ENCODE assay signal across 20 cellular contexts in the genomic region with DNA sequence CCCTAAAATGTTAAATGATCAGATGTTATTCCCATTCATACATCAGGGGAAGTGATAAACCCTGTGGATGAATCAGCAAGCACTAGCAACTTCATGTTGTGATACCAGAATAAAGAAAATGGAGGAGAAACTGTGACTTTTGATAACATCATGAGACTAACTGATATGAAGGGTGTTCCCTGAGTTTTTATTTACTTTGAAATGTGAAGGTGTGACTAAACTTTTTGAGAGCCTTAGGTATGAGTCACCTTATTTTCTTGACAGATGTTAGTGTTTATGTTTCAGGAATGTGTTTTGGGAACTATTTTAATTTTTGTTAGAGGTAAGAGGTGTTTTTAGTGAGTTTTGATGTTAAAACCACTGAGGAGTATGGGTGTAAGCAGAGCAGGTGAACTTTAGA. TPM values are rescaled to one million over a fixed set of nuclear protein-coding genes. Genes with fewer than 3 reads are reported as not detected.
DNase-seq lines count a peak whose midpoint lies in the region; ATAC-seq, FAIRE-seq and TF ChIP-seq lines count a peak whose summit lies in the region.
"Had no signal": no experiment of that assay in that cellular context is flagged by ENCODE, and none has a peak within 500 bp of the region (broad histone marks: within the 10 kb centered on the region; RNA-seq: fewer than 3 reads in every experiment).

No MANE protein-coding gene starts in this region.

- no peaks in the 10 kb centered on the region for H3K36me3 Mint-ChIP-seq in activated naive CD8-positive, alpha-beta T cell
- peaks cover 2% of the 10 kb centered on the region for H3K36me3 Mint-ChIP-seq in activated naive CD8-positive, alpha-beta T cell treated with anti-CD3 and anti-CD28 coated beads, Interleukin-2, amount 50 U/mL, for 24 hours (ENCODE audit: low read depth)

- in situ Hi-C loops in Panc1 (cut with HindIII; ENCODE audit: low pct_unique_long_range_greater_than_20kb, low sequenced_read_pairs), result no loop called here

- no peaks in the 10 kb centered on the region for H3K27me3 Mint-ChIP-seq in activated naive CD8-positive, alpha-beta T cell
- H3K27me3 Mint-ChIP-seq in activated naive CD8-positive, alpha-beta T cell treated with anti-CD3 and anti-CD28 coated beads, Interleukin-2, amount 50 U/mL, for 24 hours, result no peaks in the 10 kb centered on the region
- H3K27me3 Mint-ChIP-seq: T-cell had no signal

- no peak overlapping the region for H3K4me2 ChIP-seq in endothelial cell of umbilical vein (ENCODE audit: insufficient read depth, low read length)
- H3K4me2 ChIP-seq in smooth muscle cell, result no peak overlapping the region

- H3K9ac ChIP-seq in endothelial cell of umbilical vein (replicated peaks; ENCODE audit: extremely low read depth, insufficient read depth, low read length) (no peak overlapping the region), smooth muscle cell (ENCODE audit: low read depth) (no peak overlapping the region)
- H3K9ac ChIP-seq: parathyroid adenoma had no signal

- H3K36me3 ChIP-seq in Panc1 (ENCODE audit: control insufficient read depth, insufficient read depth, low read length) (peaks cover 42% of the 10 kb centered on the region), endothelial cell of umbilical vein (ENCODE audit: control insufficient read depth in 2 of 2, extremely low read depth in 1 of 2, insufficient read depth in 2 of 2, low read length in 2 of 2) (no peaks in the 10 kb centered on the region), smooth muscle cell (ENCODE audit: low read depth) (no peaks in the 10 kb centered on the region)

- H4K20me1 ChIP-seq in endothelial cell of umbilical vein (replicated peaks; ENCODE audit: control insufficient read depth, extremely low read depth, insufficient read depth, low read length), result no peaks in the 10 kb centered on the region
- no peaks in the 10 kb centered on the region for H4K20me1 ChIP-seq in smooth muscle cell (ENCODE audit: low read depth)

- dilution Hi-C loops in endothelial cell of umbilical vein (cut with MboI; ENCODE audit: extremely low pct_ligation_motif_present, low sequenced_read_pairs), result no loop called here

- H3K27ac ChIP-seq in Panc1 (ENCODE audit: low read length), result peak overlapping the region; percentile 99
- H3K27ac ChIP-seq in endothelial cell of umbilical vein (ENCODE audit: insufficient read depth, low read depth, low read length), result no peak overlapping the region
- peak overlapping the region; percentile 49 for H3K27ac ChIP-seq in smooth muscle cell (ENCODE audit: low read depth)
- H3K27ac ChIP-seq: parathyroid adenoma, uterus had no signal

- no peaks in the 10 kb centered on the region for H3K79me2 ChIP-seq in endothelial cell of umbilical vein (ENCODE audit: control insufficient read depth, insufficient read depth, low read length)
- peaks cover 17% of the 10 kb centered on the region for H3K79me2 ChIP-seq in smooth muscle cell (ENCODE audit: low read depth)

- peaks cover 32% of the 10 kb centered on the region for H3K4me1 Mint-ChIP-seq in activated naive CD8-positive, alpha-beta T cell (ENCODE audit: low read depth)
- peaks cover 27% of the 10 kb centered on the region for H3K4me1 Mint-ChIP-seq in activated naive CD8-positive, alpha-beta T cell treated with anti-CD3 and anti-CD28 coated beads, Interleukin-2, amount 50 U/mL, for 24 hours

- no peak for FAIRE-seq in endothelial cell of umbilical vein (lab: Jason Lieb, UNC)

- H3K4me1 ChIP-seq in Panc1 (ENCODE audit: control insufficient read depth, insufficient read depth, low read length) (peaks cover 56% of the 10 kb centered on the region), endothelial cell of umbilical vein (ENCODE audit: control insufficient read depth, extremely low read depth, insufficient read depth, low read length) (no peaks in the 10 kb centered on the region), smooth muscle cell (ENCODE audit: low read depth) (peaks cover 31% of the 10 kb centered on the region)
- H3K4me1 ChIP-seq: uterus had no signal

- DNase-seq in activated naive CD8-positive, alpha-beta T cell treated with anti-CD3 and anti-CD28 coated beads, Interleukin-2, amount 50 U/mL, for 24 hours, result no peak
- DNase-seq in Panc1 (ENCODE audit: low read depth, low spot score) (no peak), endothelial cell of umbilical vein (ENCODE audit: low read depth, low spot score) (no peak), smooth muscle cell (lab: John Stamatoyannopoulos, UW; ENCODE audit: unreplicated experiment) (no peak), NCI-H187 (lab: John Stamatoyannopoulos, UW) (no peak)
- DNase-seq in stimulated activated CD4-positive, alpha-beta T cell treated with anti-CD3 and anti-CD28 coated beads, Interleukin-12 subunit alpha, Interleukin-12 subunit beta, amount 100 ng/mL, for 4 hours, result no peak
- DNase-seq: activated effector memory CD4-positive, alpha-beta T cell treated with anti-CD3 and anti-CD28 coated beads, Interleukin-2, amount 50 U/mL, for 16 hours; dermis blood vessel endothelial cell; HFFc6; left ventricle myocardium superior; NCI-H146; NCI-H446; stimulated activated naive CD4-positive, alpha-beta T cell treated with Interleukin-2 at 50 U/mL for 16 hours; T-cell; uterus had no signal

- H2AFZ ChIP-seq in endothelial cell of umbilical vein (ENCODE audit: low read depth, low read length) (no peak overlapping the region), smooth muscle cell (ENCODE audit: low read depth) (no peak overlapping the region)
- H2AFZ ChIP-seq: parathyroid adenoma had no signal

- H3K9me3 ChIP-seq in Panc1 (ENCODE audit: control insufficient read depth, insufficient read depth, low read depth, low read length), result no peaks in the 10 kb centered on the region
- no peaks in the 10 kb centered on the region for H3K9me3 ChIP-seq in endothelial cell of umbilical vein (replicated peaks; ENCODE audit: control insufficient read depth, insufficient read depth, low read length)
- no peaks in the 10 kb centered on the region for H3K9me3 ChIP-seq in smooth muscle cell (replicated peaks; ENCODE audit: low read depth)
- H3K9me3 ChIP-seq: uterus had no signal

- H3K4me3 Mint-ChIP-seq in activated naive CD8-positive, alpha-beta T cell, result no peak overlapping the region
- H3K4me3 Mint-ChIP-seq in activated naive CD8-positive, alpha-beta T cell treated with anti-CD3 and anti-CD28 coated beads, Interleukin-2, amount 50 U/mL, for 24 hours, result no peak overlapping the region
- H3K4me3 Mint-ChIP-seq: HFFc6, T-cell had no signal

- no peaks in the 10 kb centered on the region for H3K9me3 Mint-ChIP-seq in activated naive CD8-positive, alpha-beta T cell (ENCODE audit: low read depth)
- no peaks in the 10 kb centered on the region for H3K9me3 Mint-ChIP-seq in activated naive CD8-positive, alpha-beta T cell treated with anti-CD3 and anti-CD28 coated beads, Interleukin-2, amount 50 U/mL, for 24 hours
- H3K9me3 Mint-ChIP-seq: HFFc6, T-cell had no signal

- no peaks in the 10 kb centered on the region for H3F3A ChIP-seq in smooth muscle cell (ENCODE audit: low read depth)

- no peak for TF ChIP-seq CTCF in Panc1 (IDR thresholded peaks at IDR 0.05)
- no peak for TF ChIP-seq CTCF in endothelial cell of umbilical vein (IDR thresholded peaks at IDR 0.05; ENCODE audit: extremely low read depth in 1 of 2, insufficient read depth in 1 of 2, low read depth in 1 of 2, low read length in 2 of 2)
- no peak for TF ChIP-seq CTCF in smooth muscle cell (IDR thresholded peaks at IDR 0.05; ENCODE audit: borderline replicate concordance, insufficient read depth, poor library complexity, severe bottlenecking)

- CTCF ChIA-PET in Panc1 (lab: Charles Lee) (no interaction called here), endothelial cell of umbilical vein (lab: Charles Lee) (interaction anchor here (1.0 to 4.0 kb wide), 2 partner anchors 9 to 14 kb away, joined by 3 to 34 read pairs; no protein-coding TSS in a partner anchor)

- intact Hi-C loops in Panc1 (cut with micrococcal nuclease; ENCODE audit: unreplicated experiment) (no loop called here), endothelial cell of umbilical vein (cut with micrococcal nuclease) (no loop called here)

- BruUV-seq in Panc1 (replicated peaks; lab: Mats Ljungman, UMichigan) (no TSS peak), endothelial cell of umbilical vein (replicated peaks; lab: Mats Ljungman, UMichigan) (no TSS peak)

- peak overlapping the region; percentile 18 for H3K27ac Mint-ChIP-seq in activated naive CD8-positive, alpha-beta T cell
- H3K27ac Mint-ChIP-seq in activated naive CD8-positive, alpha-beta T cell treated with anti-CD3 and anti-CD28 coated beads, Interleukin-2, amount 50 U/mL, for 24 hours, result no peak overlapping the region
- H3K27ac Mint-ChIP-seq: HFFc6, T-cell had no signal

- peak overlapping the region; percentile 71 to 89 for H3K4me3 ChIP-seq in Panc1 (ENCODE audit: low read depth in 2 of 2, low read length in 2 of 2)
- H3K4me3 ChIP-seq in endothelial cell of umbilical vein (replicated peaks in 1 of 3; ENCODE audit: insufficient read depth in 1 of 3, low read depth in 1 of 3, low read length in 3 of 3), result no peak overlapping the region
- no peak overlapping the region for H3K4me3 ChIP-seq in smooth muscle cell
- H3K4me3 ChIP-seq: uterus had no signal

- no peak for TF ChIP-seq POLR2A in endothelial cell of umbilical vein (IDR thresholded peaks at IDR 0.05; ENCODE audit: low read depth, low read length)

- H3K27me3 ChIP-seq in Panc1 (ENCODE audit: control insufficient read depth, insufficient read depth, low read length) (no peaks in the 10 kb centered on the region), endothelial cell of umbilical vein (ENCODE audit: control insufficient read depth in 2 of 2, insufficient read depth in 2 of 2, low read length in 2 of 2) (peaks cover 12 to 14% of the 10 kb centered on the region in 2 experiments), smooth muscle cell (ENCODE audit: low read depth) (peaks cover 13% of the 10 kb centered on the region)
- H3K27me3 ChIP-seq: uterus had no signal

- POLR2A ChIA-PET in Panc1 (lab: Charles Lee), result no interaction called here
- POLR2A ChIA-PET in endothelial cell of umbilical vein (lab: Charles Lee), result no interaction called here

- no peak for ATAC-seq in activated naive CD8-positive, alpha-beta T cell treated with anti-CD3 and anti-CD28 coated beads, Interleukin-2, amount 50 U/mL, for 24 hours
- no peak for ATAC-seq in Panc1
- ATAC-seq in HG03108 (IDR thresholded peaks at IDR 0.05; ENCODE audit: unreplicated experiment), result no peak
- ATAC-seq: left ventricle myocardium superior, T-cell had no signal

- H3K9me1 ChIP-seq in endothelial cell of umbilical vein (replicated peaks; ENCODE audit: control insufficient read depth, extremely low read depth, insufficient read depth, low read length), result no peaks in the 10 kb centered on the region

RNA-seq across cellular contexts. Expression of a gene that starts 4.4 kb away (rescaled TPM):
- total RNA-seq in Panc1 (2021; ENCODE audit: unreplicated experiment), result 132 TPM
- 11.2 TPM for polyA plus RNA-seq in Panc1 (2012; ENCODE audit: insufficient read length)
- total RNA-seq in endothelial cell of umbilical vein, result 0.07 TPM in 1 of 2 replicates, not detected in the other
- 0.03 TPM in 1 of 2 replicates, not detected in the other for polyA plus RNA-seq in endothelial cell of umbilical vein
- not detected in 2 replicates for polyA plus RNA-seq in endothelial cell of umbilical vein (2011; cell fraction: cytosol; rRNA removed)
- polyA plus RNA-seq in endothelial cell of umbilical vein (2011; cell fraction: nucleus; rRNA removed), result 0.03 TPM in 1 of 2 replicates, not detected in the other
- 0.04 TPM in 1 of 2 replicates, not detected in the other for polyA plus RNA-seq in endothelial cell of umbilical vein (2012)
- 0.10 TPM in 1 of 2 replicates, not detected in the other for polyA minus RNA-seq in endothelial cell of umbilical vein
- polyA minus RNA-seq in endothelial cell of umbilical vein (2011; cell fraction: cytosol; rRNA and poly(A)+ RNA removed), result 4.0 TPM
- polyA minus RNA-seq in endothelial cell of umbilical vein (2011; cell fraction: nucleus; rRNA and poly(A)+ RNA removed), result 0.10 TPM in 1 of 2 replicates, not detected in the other
- 4.6 and 6.5 TPM in 2 replicates for total RNA-seq in smooth muscle cell
- polyA plus RNA-seq in smooth muscle cell, result 0.26 and 1.7 TPM in 2 replicates

RNA-seq across cellular contexts. Expression of a gene that starts 44.5 kb away (rescaled TPM):
- total RNA-seq in Panc1 (2021; ENCODE audit: unreplicated experiment) (92.5 TPM), endothelial cell of umbilical vein (not detected in 2 replicates), smooth muscle cell (0.18 and 0.40 TPM in 2 replicates)
- 97.9 TPM for polyA plus RNA-seq in Panc1 (2012; ENCODE audit: insufficient read length)
- polyA plus RNA-seq in endothelial cell of umbilical vein (not detected in 2 replicates), smooth muscle cell (1.2 and 4.9 TPM in 2 replicates)
- not detected in 2 replicates for polyA plus RNA-seq in endothelial cell of umbilical vein (2011; cell fraction: cytosol; rRNA removed)
- polyA plus RNA-seq in endothelial cell of umbilical vein (2011; cell fraction: nucleus; rRNA removed), result not detected in 2 replicates
- 0.32 and 0.52 TPM in 2 replicates for polyA plus RNA-seq in endothelial cell of umbilical vein (2012)
- polyA minus RNA-seq in endothelial cell of umbilical vein, result 0.12 and 0.62 TPM in 2 replicates
- polyA minus RNA-seq in endothelial cell of umbilical vein (2011; cell fraction: cytosol; rRNA and poly(A)+ RNA removed), result not detected
- polyA minus RNA-seq in endothelial cell of umbilical vein (2011; cell fraction: nucleus; rRNA and poly(A)+ RNA removed), result not detected in 2 replicates
- total RNA-seq: activated CD8-positive, alpha-beta memory T cell treated with anti-CD3 and anti-CD28 coated beads for 36 hours; LHCN-M2 had no signal

RNA-seq across cellular contexts. Expression of a gene that starts 59.0 kb away (rescaled TPM):
- total RNA-seq in Panc1 (2021; ENCODE audit: unreplicated experiment), result 34.8 TPM
- polyA plus RNA-seq in Panc1 (2012; ENCODE audit: insufficient read length), result 76.6 TPM
- total RNA-seq in endothelial cell of umbilical vein, result 0.85 and 1.5 TPM in 2 replicates
- 1.0 and 1.2 TPM in 2 replicates for polyA plus RNA-seq in endothelial cell of umbilical vein
- polyA plus RNA-seq in endothelial cell of umbilical vein (2011; cell fraction: cytosol; rRNA removed), result 1.2 and 2.4 TPM in 2 replicates
- polyA plus RNA-seq in endothelial cell of umbilical vein (2011; cell fraction: nucleus; rRNA removed), result 1.0 and 2.4 TPM in 2 replicates
- polyA plus RNA-seq in endothelial cell of umbilical vein (2012), result 4.4 and 6.2 TPM in 2 replicates
- polyA minus RNA-seq in endothelial cell of umbilical vein, result 0.49 and 2.9 TPM in 2 replicates
- not detected for polyA minus RNA-seq in endothelial cell of umbilical vein (2011; cell fraction: cytosol; rRNA and poly(A)+ RNA removed)
- polyA minus RNA-seq in endothelial cell of umbilical vein (2011; cell fraction: nucleus; rRNA and poly(A)+ RNA removed), result 0.72 and 1.1 TPM in 2 replicates
- 1.1 and 5.3 TPM in 2 replicates for total RNA-seq in smooth muscle cell
- polyA plus RNA-seq in smooth muscle cell, result 13.1 and 14.1 TPM in 2 replicates

Comparison
In these comparisons a context has a peak if more than half of its experiments do, and no peak if none do; other contexts are left out.
1. H3K4me3 ChIP-seq: peak in Panc1 (2 of 2); none in endothelial cell of umbilical vein (0 of 3) and smooth muscle cell (single experiment).
2. RNA of a gene that starts 4.4 kb away (total RNA-seq): 132 TPM in Panc1 (single experiment); 4.6 to 6.5 TPM in smooth muscle cell and 0.07 TPM in endothelial cell of umbilical vein; every median in the first group is over 10 times any median in the second.
3. RNA of a gene that starts 44.5 kb away (total RNA-seq): 92.5 TPM in Panc1 (single experiment); 0.18 to 0.40 TPM in smooth muscle cell and not detected in endothelial cell of umbilical vein; every median in the first group is over 10 times any median in the second.